8 cellular contexts compared by ENCODE assay signal in genomic region chr13:85798999-85799646, GRCh38. TPM values are rescaled to one million over a fixed set of nuclear protein-coding genes. Genes with fewer than 3 reads are reported as not detected.
DNase-seq lines count a peak whose midpoint lies in the region; ATAC-seq and TF ChIP-seq lines count a peak whose summit lies in the region.

Gene SLITRK6, minus strand, starts transcription at chr13:85799419. Its CDS starts 2,911 bp downstream, at chr13:85796508.

- CTCF ChIA-PET in HEK293T (lab: Yijun Ruan, JAX), result interaction anchor here (0.6 kb wide), 1 partner anchor 657 kb away, joined by 3 read pairs; no protein-coding TSS in a partner anchor

- H3K27me3 Mint-ChIP-seq in CD14-positive monocyte (ENCODE audit: low read depth in 3 of 3), result no peaks in the 10 kb centered on the region

- H3K27ac ChIP-seq in epithelial cell of prostate, result peak within 1 kb of the TSS; percentile 31

- peak; percentile 61 for DNase-seq in HEK293T (ENCODE audit: extremely low spot score)
- peak; percentile 33 for DNase-seq in NCI-H774 (lab: John Stamatoyannopoulos, UW)
- DNase-seq in epithelial cell of prostate (ENCODE audit: low read depth, low spot score), result peak; percentile 91
- peak; percentile 32 for DNase-seq in renal cortical epithelial cell (ENCODE audit: low read depth)
- DNase-seq in GOT3 (lab: John Stamatoyannopoulos, UW), result no peak
- DNase-seq in CD14-positive monocyte (ENCODE audit: low spot score), result no peak
- no peak for DNase-seq in CD1c-positive myeloid dendritic cell (ENCODE audit: extremely low spot score)

- H3K4me1 Mint-ChIP-seq in CD14-positive monocyte, result no peaks in the 10 kb centered on the region

- H3K27ac Mint-ChIP-seq in CD14-positive monocyte, result no peak within 1 kb of the TSS

- intact Hi-C loops in CD14-positive monocyte (cut with micrococcal nuclease), result no loop called here

- H3K4me3 Mint-ChIP-seq in CD14-positive monocyte, result no peak within 1 kb of the TSS

- no peaks in the 10 kb centered on the region for H3K9me3 Mint-ChIP-seq in CD14-positive monocyte

- no peak for ATAC-seq in HG03378 (IDR thresholded peaks at IDR 0.05; ENCODE audit: unreplicated experiment)

- no peaks in the 10 kb centered on the region for H3K36me3 Mint-ChIP-seq in CD14-positive monocyte

- TF ChIP-seq CTCF in CD14-positive monocyte (IDR thresholded peaks at IDR 0.05), result no peak

- POLR2A ChIA-PET in HEK293T (lab: Yijun Ruan, JAX), result no interaction called here

TF ChIP-seq in HEK293T, 16 proteins besides CTCF, POLR2A, EP300 and RAD21:
- no peak for TF ChIP-seq L3MBTL2 (conservative IDR thresholded peaks at IDR 0.05)
- TF ChIP-seq PKNOX1 (IDR thresholded peaks at IDR 0.05), result peak; percentile 46; the same call in 1 of the 2 replicates
TF ChIP-seq in HEK293T: peak in this region for 1.

RNA-seq across cellular contexts. Expression of gene SLITRK6, which starts in this region (rescaled TPM):
- 0.17 TPM in 1 of 2 replicates, not detected in the other for total RNA-seq in renal cortical epithelial cell
- not detected for polyA plus RNA-seq in CD14-positive monocyte

Comparison
In these comparisons a context has a peak if more than half of its experiments do, and no peak if none do; other contexts are left out.
1. Peak in DNase-seq in renal cortical epithelial cell; RNA of the gene not detected or under 1 TPM.
2. DNase-seq: peak in HEK293T (single experiment), NCI-H774 (single experiment) and epithelial cell of prostate (single experiment); none in GOT3 (single experiment), CD14-positive monocyte (single experiment) and CD1c-positive myeloid dendritic cell (single experiment).